20 cellular contexts compared by ENCODE assay signal in genomic region chr20:45032276-45032675, GRCh38.
A peak's percentile ranks its signal among the peaks of the same experiment; 100 is the strongest.
DNase-seq lines count a peak whose midpoint lies in the region; TF ChIP-seq lines count a peak whose summit lies in the region.
"Had no signal": no experiment of that assay in that cellular context is flagged by ENCODE, and none has a peak within 500 bp of the region (broad histone marks: within the 10 kb centered on the region; RNA-seq: fewer than 3 reads in every experiment).

No MANE protein-coding gene starts in this region.

- DNase-seq in activated naive CD4-positive, alpha-beta T cell treated with Interleukin-2 at 50 U/mL for 16 hours, result no peak
- DNase-seq in NAMALWA (ENCODE audit: low spot score), result peak; percentile 17
- no peak for DNase-seq in activated naive CD8-positive, alpha-beta T cell treated with anti-CD3 and anti-CD28 coated beads for 36 hours
- DNase-seq in progenitor cell of endocrine pancreas (ENCODE audit: low spot score, unreplicated experiment), result no peak
- DNase-seq in activated CD8-positive, alpha-beta memory T cell treated with anti-CD3 and anti-CD28 coated beads, Interleukin-2, amount 50 U/mL, for 48 hours, result no peak
- no peak for DNase-seq in central memory CD4-positive, alpha-beta T cell
- DNase-seq in NCI-H748 (lab: John Stamatoyannopoulos, UW; ENCODE audit: unreplicated experiment), result no peak
- DNase-seq: activated CD4-positive, alpha-beta T cell treated with anti-CD3 and anti-CD28 coated beads, Interleukin-2, amount 50 U/mL, for 4 hours; activated naive CD4-positive, alpha-beta T cell treated with anti-CD3 and anti-CD28 coated beads, Interleukin-2, amount 50 U/mL, for 16 hours; activated T-cell treated with anti-CD3 and anti-CD28 coated beads, Interleukin-2, amount 50 U/mL, for 1 hour; H9; KG1; NCI-H1092 treated with DMSO at 0.1 percent for 48 hours; NCI-H2171 treated with DMSO at 0.1 percent for 48 hours; stimulated activated CD4-positive, alpha-beta T cell treated with anti-CD3 and anti-CD28 coated beads, Interleukin-1b, Interleukin-23, amount 100 ng/mL, for 48 hours; stimulated activated naive B cell treated with anti-CD40 and anti-IgM and Interleukin-4, amounts not matched to agents 10 μg/mL and 1 μg/mL and 100 μg/mL, for 72 hours; T-helper 2 cell; thyroid gland had no signal

- H3K4me3 Mint-ChIP-seq in activated naive CD4-positive, alpha-beta T cell treated with anti-CD3 and anti-CD28 coated beads, Interleukin-2, amount 50 U/mL, for 24 hours, result no peak overlapping the region
- no peak overlapping the region for H3K4me3 Mint-ChIP-seq in activated naive CD8-positive, alpha-beta T cell treated with anti-CD3 and anti-CD28 coated beads for 36 hours
- H3K4me3 Mint-ChIP-seq in progenitor cell of endocrine pancreas (ENCODE audit: low read depth), result no peak overlapping the region
- H3K4me3 Mint-ChIP-seq: H9; neural progenitor cell; stimulated activated naive B cell treated with anti-CD40 and anti-IgM and Interleukin-4, amounts not matched to agents 10 μg/mL and 1 μg/mL and 100 μg/mL, for 72 hours had no signal

- H3K4me1 Mint-ChIP-seq in activated naive CD4-positive, alpha-beta T cell treated with anti-CD3 and anti-CD28 coated beads, Interleukin-2, amount 50 U/mL, for 24 hours, result peaks cover 87% of the 10 kb centered on the region
- peaks cover 64% of the 10 kb centered on the region for H3K4me1 Mint-ChIP-seq in activated naive CD8-positive, alpha-beta T cell treated with anti-CD3 and anti-CD28 coated beads for 36 hours
- H3K4me1 Mint-ChIP-seq in progenitor cell of endocrine pancreas (ENCODE audit: low read depth), result peaks cover 8% of the 10 kb centered on the region
- H3K4me1 Mint-ChIP-seq: neural progenitor cell had no signal

- peak overlapping the region; percentile 57 for H3K27ac Mint-ChIP-seq in activated naive CD4-positive, alpha-beta T cell treated with anti-CD3 and anti-CD28 coated beads, Interleukin-2, amount 50 U/mL, for 24 hours
- H3K27ac Mint-ChIP-seq in activated naive CD8-positive, alpha-beta T cell treated with anti-CD3 and anti-CD28 coated beads for 36 hours, result peak overlapping the region; percentile 6
- peak overlapping the region; percentile 22 for H3K27ac Mint-ChIP-seq in progenitor cell of endocrine pancreas
- H3K27ac Mint-ChIP-seq: neural progenitor cell; stimulated activated naive B cell treated with anti-CD40 and anti-IgM and Interleukin-4, amounts not matched to agents 10 μg/mL and 1 μg/mL and 100 μg/mL, for 72 hours had no signal

- peaks cover 35% of the 10 kb centered on the region for H3K36me3 Mint-ChIP-seq in activated naive CD4-positive, alpha-beta T cell treated with anti-CD3 and anti-CD28 coated beads, Interleukin-2, amount 50 U/mL, for 24 hours
- peaks cover 66% of the 10 kb centered on the region for H3K36me3 Mint-ChIP-seq in activated naive CD8-positive, alpha-beta T cell treated with anti-CD3 and anti-CD28 coated beads for 36 hours
- peaks cover 7% of the 10 kb centered on the region for H3K36me3 Mint-ChIP-seq in progenitor cell of endocrine pancreas (ENCODE audit: insufficient read depth)

- no peak for TF ChIP-seq CTCF in progenitor cell of endocrine pancreas (IDR thresholded peaks at IDR 0.05; ENCODE audit: unreplicated experiment)

- H3K27me3 Mint-ChIP-seq in activated naive CD4-positive, alpha-beta T cell treated with anti-CD3 and anti-CD28 coated beads, Interleukin-2, amount 50 U/mL, for 24 hours, result no peaks in the 10 kb centered on the region
- no peaks in the 10 kb centered on the region for H3K27me3 Mint-ChIP-seq in activated naive CD8-positive, alpha-beta T cell treated with anti-CD3 and anti-CD28 coated beads for 36 hours
- H3K27me3 Mint-ChIP-seq in progenitor cell of endocrine pancreas, result no peaks in the 10 kb centered on the region
- H3K27me3 Mint-ChIP-seq: stimulated activated naive B cell treated with anti-CD40 and anti-IgM and Interleukin-4, amounts not matched to agents 10 μg/mL and 1 μg/mL and 100 μg/mL, for 72 hours had no signal

- no peaks in the 10 kb centered on the region for H3K9me3 Mint-ChIP-seq in activated naive CD4-positive, alpha-beta T cell treated with anti-CD3 and anti-CD28 coated beads, Interleukin-2, amount 50 U/mL, for 24 hours
- peaks cover 1% of the 10 kb centered on the region for H3K9me3 Mint-ChIP-seq in activated naive CD8-positive, alpha-beta T cell treated with anti-CD3 and anti-CD28 coated beads for 36 hours
- no peaks in the 10 kb centered on the region for H3K9me3 Mint-ChIP-seq in progenitor cell of endocrine pancreas (ENCODE audit: low read depth)
- H3K9me3 Mint-ChIP-seq: H9; neural progenitor cell; stimulated activated naive B cell treated with anti-CD40 and anti-IgM and Interleukin-4, amounts not matched to agents 10 μg/mL and 1 μg/mL and 100 μg/mL, for 72 hours had no signal

Comparison
In these comparisons a context has a peak if more than half of its experiments do, and no peak if none do; other contexts are left out.
1. H3K27ac Mint-ChIP-seq: peak in every context shown above with its lines; median percentile 57 in activated naive CD4-positive, alpha-beta T cell treated with anti-CD3 and anti-CD28 coated beads, Interleukin-2, amount 50 U/mL, for 24 hours; 22 in progenitor cell of endocrine pancreas; 6 in activated naive CD8-positive, alpha-beta T cell treated with anti-CD3 and anti-CD28 coated beads for 36 hours.